8 cellular contexts compared by ENCODE assay signal in genomic region chr13:97460004-97460756, GRCh38. TPM values are rescaled to one million over a fixed set of nuclear protein-coding genes. Genes with fewer than 3 reads are reported as not detected.
DNase-seq lines count a peak whose midpoint lies in the region; ATAC-seq and TF ChIP-seq lines count a peak whose summit lies in the region.

No MANE protein-coding gene starts in this region.

- peaks cover 5 to 46% (median 27%) of the 10 kb centered on the region in 9 donors for H3K4me1 ChIP-seq in heart right ventricle
- H3K4me1 ChIP-seq in stomach: peaks cover 0 to 6% (median 0%) of the 10 kb centered on the region in 4 donors

- TF ChIP-seq POLR2A in stomach (IDR thresholded peaks at IDR 0.05): no peak

- peaks cover 0 to 5% (median 1%) of the 10 kb centered on the region in 11 donors for H3K9me3 ChIP-seq in heart right ventricle
- H3K9me3 ChIP-seq in stomach: no peaks in the 10 kb centered on the region

- peak; percentile 93 for ATAC-seq in GM21360 (IDR thresholded peaks at IDR 0.05; ENCODE audit: unreplicated experiment)
- peak; percentile 94 for ATAC-seq in HG03457 (IDR thresholded peaks at IDR 0.05; ENCODE audit: unreplicated experiment)
- peak in 6 of 8 donors; percentile 39 to 59 (median 50) for ATAC-seq in heart right ventricle

- peak overlapping the region in 2 of 10 donors; percentile 5 to 38 for H3K27ac ChIP-seq in heart right ventricle
- H3K27ac ChIP-seq in stomach: no peak overlapping the region

- peak overlapping the region; percentile 3 for H3K4me3 ChIP-seq in GM12875 (ENCODE audit: low read depth, low read length)
- H3K4me3 ChIP-seq in heart right ventricle: no peak overlapping the region
- H3K4me3 ChIP-seq in stomach: no peak overlapping the region

- H3K27me3 ChIP-seq in heart right ventricle (no peaks in the 10 kb centered on the region), stomach (no peaks in the 10 kb centered on the region)

- WGBS in heart right ventricle, 2 donors: 39 to 43% methylated on average over 6 of the region's 6 CpGs
- 55 to 66% (median 62%) methylated on average over 6 of the region's 6 CpGs for WGBS in stomach, 5 donors

- H3K36me3 ChIP-seq in heart right ventricle (peaks cover 0 to 19% (median 3%) of the 10 kb centered on the region in 9 donors), stomach (peaks cover 0 to 17% (median 11%) of the 10 kb centered on the region in 4 donors)

- TF ChIP-seq EP300 in stomach (IDR thresholded peaks at IDR 0.05): no peak

- no peak for DNase-seq in heart right ventricle
- DNase-seq in COR-L47 (lab: John Stamatoyannopoulos, UW): no peak
- DNase-seq in iPS-NIHi7 (ENCODE audit: extremely low spot score): no peak
- no peak for DNase-seq in amygdala (lab: John Stamatoyannopoulos, UW)
- DNase-seq in stomach: no peak

- TF ChIP-seq CTCF in GM12875 (IDR thresholded peaks at IDR 0.05; ENCODE audit: borderline replicate concordance, insufficient read depth, low read depth, low read length) (no peak), heart right ventricle (IDR thresholded peaks at IDR 0.05) (no peak), stomach (IDR thresholded peaks at IDR 0.05) (no peak)

- intact Hi-C loops in heart right ventricle (cut with DNase I) (no loop called here), stomach (cut with DNase I; ENCODE audit: low total_unique reads) (no loop called here)

RNA-seq across cellular contexts. Expression of gene RAP2A, which starts 26.2 kb away (rescaled TPM):
- total RNA-seq in heart right ventricle (10 to 100 TPM; 15.2 to 31.0 (median 22.0) TPM), stomach (10 to 100 TPM in 3 of 5 donors, 1 to 10 TPM in 2; 2.6 to 51.0 (median 17.5) TPM)
- polyA plus RNA-seq in heart right ventricle (1 to 10 TPM; 4.2 to 8.4 TPM), stomach (1 to 10 TPM; 3.8 to 8.4 (median 7.0) TPM)
